25 cellular contexts compared by ENCODE assay signal in the genomic region with DNA sequence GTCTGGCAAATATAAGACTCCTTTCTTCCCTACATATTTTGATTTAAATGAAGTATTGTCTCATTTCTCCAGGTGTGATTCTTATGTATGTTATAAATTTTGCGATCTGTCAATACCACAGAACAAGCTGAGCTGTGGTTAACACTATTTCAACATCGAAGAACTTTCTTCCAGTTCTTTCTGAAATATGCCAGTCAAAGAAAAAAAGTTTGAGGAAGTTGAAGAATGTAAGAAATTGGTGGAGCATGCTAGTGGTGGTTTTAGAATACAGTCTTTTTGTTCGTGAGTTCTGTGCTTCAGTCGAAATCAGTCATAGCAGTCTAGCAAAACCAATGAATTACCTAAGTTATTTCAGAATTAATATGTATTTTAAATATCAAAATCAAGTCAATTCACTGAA. TPM values are rescaled to one million over a fixed set of nuclear protein-coding genes. Genes with fewer than 3 reads are reported as not detected.
DNase-seq lines count a peak whose midpoint lies in the region; ATAC-seq and TF ChIP-seq lines count a peak whose summit lies in the region.
"Had no signal": no experiment of that assay in that cellular context is flagged by ENCODE, and none has a peak within 500 bp of the region (broad histone marks: within the 10 kb centered on the region; RNA-seq: fewer than 3 reads in every experiment).

No MANE protein-coding gene starts in this region.

- no peaks in the 10 kb centered on the region for H3K4me1 ChIP-seq in GM23338 (ENCODE audit: insufficient read depth)
- H3K4me1 ChIP-seq in tibial artery: no peaks in the 10 kb centered on the region
- H3K4me1 ChIP-seq: left ventricle myocardium inferior, thyroid gland had no signal

- no peak for ATAC-seq in GM23338
- no peak for ATAC-seq in GM18873 (IDR thresholded peaks at IDR 0.05; ENCODE audit: low FRiP score, unreplicated experiment)
- ATAC-seq: activated CD8-positive, alpha-beta memory T cell treated with anti-CD3 and anti-CD28 coated beads, Interleukin-2, amount 10 ng/mL, durations not matched to agents 7 days and 5 days; CD8-positive, alpha-beta T cell; PC-3; stimulated activated effector memory CD8-positive, alpha-beta T cell treated with anti-CD3 and anti-CD28 coated beads, Interleukin-12 subunit alpha, Interleukin-12 subunit beta, amount 100 ng/mL, for 72 hours had no signal

- DNase-seq in GM23338 (ENCODE audit: low spot score) (no peak), NOMO-1 treated with dmso at 0.1 percent for 144 hours (lab: John Stamatoyannopoulos, UW; ENCODE audit: unreplicated experiment) (peak; percentile 83), glomerular visceral epithelial cell (ENCODE audit: extremely low spot score) (peak; percentile 17), pons (ENCODE audit: low spot score) (peak; percentile 28), activated gamma-delta T cell (lab: John Stamatoyannopoulos, UW) (no peak), activated T-cell treated with anti-CD3 and anti-CD28 coated beads for 4 hours (no peak), tibial artery (no peak)
- DNase-seq: activated CD4-positive, CD25-positive, alpha-beta regulatory T cell treated with anti-CD3 and anti-CD28 coated beads, Interleukin-2, amount 50 U/mL, for 72 hours; activated CD8-positive, alpha-beta memory T cell treated with anti-CD3 and anti-CD28 coated beads, Interleukin-2, amount 10 ng/mL, durations not matched to agents 7 days and 5 days; CD8-positive, alpha-beta T cell; DMS53; esophagus squamous epithelium; left ventricle myocardium inferior; NCI-H1417; NCI-H526 treated with DMSO at 0.1 percent for 48 hours; PC-3; retina; stimulated activated CD4-positive, alpha-beta T cell treated with anti-CD3 and anti-CD28 coated beads, Interleukin-15, amount 100 ng/mL, for 24 hours; T1000; thyroid gland had no signal

- H3F3A ChIP-seq in GM23338 (replicated peaks; ENCODE audit: low read depth): no peaks in the 10 kb centered on the region

- H3K4me3 ChIP-seq in GM23338 (no peak overlapping the region), tibial artery (no peak overlapping the region)
- H3K4me3 ChIP-seq: cardiac muscle cell, esophagus squamous epithelium, left ventricle myocardium inferior, thyroid gland had no signal

- no peak for TF ChIP-seq CTCF in GM23338 (conservative IDR thresholded peaks at IDR 0.05; ENCODE audit: low read depth in 2 of 2)
- TF ChIP-seq CTCF in tibial artery (IDR thresholded peaks at IDR 0.05): no peak

- H3K27me3 ChIP-seq in GM23338 (ENCODE audit: insufficient read depth): no peaks in the 10 kb centered on the region
- H3K27me3 ChIP-seq in tibial artery: no peaks in the 10 kb centered on the region
- H3K27me3 ChIP-seq: cardiac muscle cell, esophagus squamous epithelium, thyroid gland had no signal

- H3K4me2 ChIP-seq in GM23338: no peak overlapping the region

- no peaks in the 10 kb centered on the region for H3K9me3 ChIP-seq in tibial artery
- H3K9me3 ChIP-seq: esophagus squamous epithelium, left ventricle myocardium inferior, neutrophil, thyroid gland had no signal

- intact Hi-C loops in tibial artery (cut with DNase I; ENCODE audit: low total_unique reads): no loop called here

- no peaks in the 10 kb centered on the region for H3K4me1 Mint-ChIP-seq in GM23338
- H3K4me1 Mint-ChIP-seq: activated CD8-positive, alpha-beta memory T cell treated with anti-CD3 and anti-CD28 coated beads, Interleukin-2, amount 10 ng/mL, durations not matched to agents 7 days and 5 days; stimulated activated effector memory CD8-positive, alpha-beta T cell treated with anti-CD3 and anti-CD28 coated beads, Interleukin-12 subunit alpha, Interleukin-12 subunit beta, amount 100 ng/mL, for 72 hours had no signal

- no peaks in the 10 kb centered on the region for H3K79me2 ChIP-seq in GM23338 (replicated peaks; ENCODE audit: insufficient read depth)

- H3K36me3 ChIP-seq in GM23338 (ENCODE audit: insufficient read depth) (no peaks in the 10 kb centered on the region), tibial artery (no peaks in the 10 kb centered on the region)
- H3K36me3 ChIP-seq: cardiac muscle cell, esophagus squamous epithelium, left ventricle myocardium inferior, neutrophil, thyroid gland had no signal

- no peak overlapping the region for H3K4me3 Mint-ChIP-seq in GM23338
- H3K4me3 Mint-ChIP-seq: activated CD8-positive, alpha-beta memory T cell treated with anti-CD3 and anti-CD28 coated beads, Interleukin-2, amount 10 ng/mL, durations not matched to agents 7 days and 5 days; CD8-positive, alpha-beta T cell; stimulated activated effector memory CD8-positive, alpha-beta T cell treated with anti-CD3 and anti-CD28 coated beads, Interleukin-12 subunit alpha, Interleukin-12 subunit beta, amount 100 ng/mL, for 72 hours had no signal

- no peaks in the 10 kb centered on the region for H3K27me3 Mint-ChIP-seq in GM23338 (ENCODE audit: insufficient read depth, low read depth, poor library complexity)

- H3K9me3 Mint-ChIP-seq in GM23338: no peaks in the 10 kb centered on the region
- H3K9me3 Mint-ChIP-seq: activated T-helper 2 cell treated with anti-CD3 and anti-CD28 coated beads, Interferon-gamma antibody, Interleukin-2, Interleukin-4, amounts not matched to agents 10 μg/mL and 5 μg/mL and 100 μg/mL, durations not matched to agents 14 hours and 24 hours and 36 hours; CD8-positive, alpha-beta T cell had no signal

- H4K20me1 ChIP-seq in GM23338 (replicated peaks; ENCODE audit: insufficient read depth): no peaks in the 10 kb centered on the region

- no peaks in the 10 kb centered on the region for H3K9me2 ChIP-seq in GM23338 (ENCODE audit: insufficient read depth)

- H2AFZ ChIP-seq in GM23338: no peak overlapping the region

- H3K36me3 Mint-ChIP-seq in GM23338 (ENCODE audit: low read depth): no peaks in the 10 kb centered on the region
- H3K36me3 Mint-ChIP-seq: activated CD8-positive, alpha-beta memory T cell treated with anti-CD3 and anti-CD28 coated beads, Interleukin-2, amount 10 ng/mL, durations not matched to agents 7 days and 5 days; CD8-positive, alpha-beta T cell; stimulated activated effector memory CD8-positive, alpha-beta T cell treated with anti-CD3 and anti-CD28 coated beads, Interleukin-12 subunit alpha, Interleukin-12 subunit beta, amount 100 ng/mL, for 72 hours had no signal

- peak overlapping the region; percentile 66 for H3K27ac Mint-ChIP-seq in GM23338
- H3K27ac Mint-ChIP-seq: activated CD8-positive, alpha-beta memory T cell treated with anti-CD3 and anti-CD28 coated beads, Interleukin-2, amount 10 ng/mL, durations not matched to agents 7 days and 5 days; activated T-helper 2 cell treated with anti-CD3 and anti-CD28 coated beads, Interferon-gamma antibody, Interleukin-2, Interleukin-4, amounts not matched to agents 10 μg/mL and 5 μg/mL and 100 μg/mL, durations not matched to agents 14 hours and 24 hours and 36 hours; CD8-positive, alpha-beta T cell; stimulated activated effector memory CD8-positive, alpha-beta T cell treated with anti-CD3 and anti-CD28 coated beads, Interleukin-12 subunit alpha, Interleukin-12 subunit beta, amount 100 ng/mL, for 72 hours had no signal

- H3K27ac ChIP-seq in GM23338 (ENCODE audit: low read depth) (no peak overlapping the region), tibial artery (no peak overlapping the region)
- H3K27ac ChIP-seq: cardiac muscle cell, esophagus squamous epithelium, left ventricle myocardium inferior, neutrophil, thyroid gland had no signal

TF ChIP-seq in GM23338, 12 proteins besides CTCF, POLR2A, EP300 and RAD21 (continues in another document):
- TF ChIP-seq, protein P1, sequence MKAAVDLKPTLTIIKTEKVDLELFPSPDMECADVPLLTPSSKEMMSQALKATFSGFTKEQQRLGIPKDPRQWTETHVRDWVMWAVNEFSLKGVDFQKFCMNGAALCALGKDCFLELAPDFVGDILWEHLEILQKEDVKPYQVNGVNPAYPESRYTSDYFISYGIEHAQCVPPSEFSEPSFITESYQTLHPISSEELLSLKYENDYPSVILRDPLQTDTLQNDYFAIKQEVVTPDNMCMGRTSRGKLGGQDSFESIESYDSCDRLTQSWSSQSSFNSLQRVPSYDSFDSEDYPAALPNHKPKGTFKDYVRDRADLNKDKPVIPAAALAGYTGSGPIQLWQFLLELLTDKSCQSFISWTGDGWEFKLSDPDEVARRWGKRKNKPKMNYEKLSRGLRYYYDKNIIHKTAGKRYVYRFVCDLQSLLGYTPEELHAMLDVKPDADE (IDR thresholded peaks at IDR 0.05): no peak
- TF ChIP-seq ZNF114 (CRISPR knock-in tag; IDR thresholded peaks at IDR 0.05) (no peak), JUNB (IDR thresholded peaks at IDR 0.05; ENCODE audit: unreplicated experiment) (no peak), EZH2phosphoT487 (IDR thresholded peaks at IDR 0.05; ENCODE audit: unreplicated experiment) (no peak)
- TF ChIP-seq, protein P2, sequence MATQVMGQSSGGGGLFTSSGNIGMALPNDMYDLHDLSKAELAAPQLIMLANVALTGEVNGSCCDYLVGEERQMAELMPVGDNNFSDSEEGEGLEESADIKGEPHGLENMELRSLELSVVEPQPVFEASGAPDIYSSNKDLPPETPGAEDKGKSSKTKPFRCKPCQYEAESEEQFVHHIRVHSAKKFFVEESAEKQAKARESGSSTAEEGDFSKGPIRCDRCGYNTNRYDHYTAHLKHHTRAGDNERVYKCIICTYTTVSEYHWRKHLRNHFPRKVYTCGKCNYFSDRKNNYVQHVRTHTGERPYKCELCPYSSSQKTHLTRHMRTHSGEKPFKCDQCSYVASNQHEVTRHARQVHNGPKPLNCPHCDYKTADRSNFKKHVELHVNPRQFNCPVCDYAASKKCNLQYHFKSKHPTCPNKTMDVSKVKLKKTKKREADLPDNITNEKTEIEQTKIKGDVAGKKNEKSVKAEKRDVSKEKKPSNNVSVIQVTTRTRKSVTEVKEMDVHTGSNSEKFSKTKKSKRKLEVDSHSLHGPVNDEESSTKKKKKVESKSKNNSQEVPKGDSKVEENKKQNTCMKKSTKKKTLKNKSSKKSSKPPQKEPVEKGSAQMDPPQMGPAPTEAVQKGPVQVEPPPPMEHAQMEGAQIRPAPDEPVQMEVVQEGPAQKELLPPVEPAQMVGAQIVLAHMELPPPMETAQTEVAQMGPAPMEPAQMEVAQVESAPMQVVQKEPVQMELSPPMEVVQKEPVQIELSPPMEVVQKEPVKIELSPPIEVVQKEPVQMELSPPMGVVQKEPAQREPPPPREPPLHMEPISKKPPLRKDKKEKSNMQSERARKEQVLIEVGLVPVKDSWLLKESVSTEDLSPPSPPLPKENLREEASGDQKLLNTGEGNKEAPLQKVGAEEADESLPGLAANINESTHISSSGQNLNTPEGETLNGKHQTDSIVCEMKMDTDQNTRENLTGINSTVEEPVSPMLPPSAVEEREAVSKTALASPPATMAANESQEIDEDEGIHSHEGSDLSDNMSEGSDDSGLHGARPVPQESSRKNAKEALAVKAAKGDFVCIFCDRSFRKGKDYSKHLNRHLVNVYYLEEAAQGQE (IDR thresholded peaks at IDR 0.05; ENCODE audit: unreplicated experiment): no peak

RNA-seq across cellular contexts. Expression of a gene that starts 8.6 kb away (rescaled TPM):
- total RNA-seq in GM23338 (2014; rRNA removed; shearing (Covaris generic)): 7.4 and 13.7 TPM in 2 replicates
- polyA plus RNA-seq in GM23338 (2016; fragmentation: Nextera tagmentation; extraction: Ambion mirVana): 2.0 and 2.9 TPM in 2 replicates
- total RNA-seq: activated CD8-positive, alpha-beta memory T cell treated with anti-CD3 and anti-CD28 coated beads, Interleukin-2, amount 10 ng/mL, durations not matched to agents 7 days and 5 days had no signal

Comparison
In these comparisons a context has a peak if more than half of its experiments do, and no peak if none do; other contexts are left out.
1. DNase-seq: peak in NOMO-1 treated with dmso at 0.1 percent for 144 hours (single experiment), glomerular visceral epithelial cell (single experiment) and pons (single experiment); none in GM23338 (single experiment), activated gamma-delta T cell (single experiment), activated T-cell treated with anti-CD3 and anti-CD28 coated beads for 4 hours (single experiment) and tibial artery (0 of 2).